Comparison of ENCODE assay signal across 23 cellular contexts in genomic region chr15:90624278-90624930, GRCh38.
DNase-seq lines count a peak whose midpoint lies in the region; ATAC-seq, FAIRE-seq and TF ChIP-seq lines count a peak whose summit lies in the region.
"Had no signal": no experiment of that assay in that cellular context is flagged by ENCODE, and none has a peak within 500 bp of the region (broad histone marks: within the 10 kb centered on the region; RNA-seq: fewer than 3 reads in every experiment).

No MANE protein-coding gene starts in this region.

- H2BK15ac ChIP-seq in mesendoderm (replicated peaks; ENCODE audit: low read depth): no peak overlapping the region

- in situ Hi-C loops in Panc1 (cut with HindIII; ENCODE audit: low pct_unique_long_range_greater_than_20kb, low sequenced_read_pairs): no loop called here

- POLR2A ChIA-PET in AG04450 (lab: Yijun Ruan, JAX) (no interaction called here), Panc1 (lab: Charles Lee) (no interaction called here)

- H3K79me2 ChIP-seq in mesendoderm (ENCODE audit: control insufficient read depth, insufficient read depth, low read length): no peaks in the 10 kb centered on the region

- no TSS peak for BruUV-seq in Panc1 (replicated peaks; lab: Mats Ljungman, UMichigan)

- FAIRE-seq in D721Med (lab: Jason Lieb, UNC): no peak
- FAIRE-seq: HepG2 had no signal

- H3K4me3 ChIP-seq in AG04450 (ENCODE audit: low read depth, low read length) (no peak overlapping the region), Panc1 (ENCODE audit: low read depth in 2 of 2, low read length in 2 of 2) (no peak overlapping the region), right cardiac atrium (ENCODE audit: low read length) (no peak overlapping the region), mesendoderm (ENCODE audit: low read length) (no peak overlapping the region)
- H3K4me3 ChIP-seq: smooth muscle cell, transverse colon had no signal

- no peaks in the 10 kb centered on the region for H3K4me1 ChIP-seq in Panc1 (ENCODE audit: control insufficient read depth, insufficient read depth, low read length)
- no peaks in the 10 kb centered on the region for H3K4me1 ChIP-seq in right cardiac atrium (ENCODE audit: control insufficient read depth, insufficient read depth, low read length)
- peaks cover 9% of the 10 kb centered on the region for H3K4me1 ChIP-seq in mesendoderm (ENCODE audit: control insufficient read depth, low read depth, low read length)

- H4K8ac ChIP-seq in mesendoderm (ENCODE audit: low read depth, low read length): no peak overlapping the region

- H4K5ac ChIP-seq in mesendoderm (ENCODE audit: low read length): no peak overlapping the region

- H3K23ac ChIP-seq in mesendoderm (ENCODE audit: low read length): no peak overlapping the region

- H3K36me3 Mint-ChIP-seq in glutamatergic neuron (ENCODE audit: unreplicated experiment): peaks cover 8% of the 10 kb centered on the region

- H3K36me3 ChIP-seq in Panc1 (ENCODE audit: control insufficient read depth, insufficient read depth, low read length) (no peaks in the 10 kb centered on the region; the same call in 1 of the 2 replicates), mesendoderm (ENCODE audit: control insufficient read depth, insufficient read depth, low read length) (no peaks in the 10 kb centered on the region)

- ATAC-seq in Panc1 (peak; percentile 56), right cardiac atrium (peak; percentile 39 to 40), sciatic nerve (peak; percentile 82), GM18519 (IDR thresholded peaks at IDR 0.05; ENCODE audit: low FRiP score, unreplicated experiment) (no peak)
- ATAC-seq: activated CD8-positive, alpha-beta T cell treated with anti-CD3 and anti-CD28 coated beads for 36 hours; HepG2 had no signal

- H3K56ac ChIP-seq in mesendoderm (ENCODE audit: low read length): no peak overlapping the region

- H3K4me1 Mint-ChIP-seq in glutamatergic neuron (ENCODE audit: low read depth, unreplicated experiment): peaks cover 14% of the 10 kb centered on the region

- intact Hi-C loops in Panc1 (cut with micrococcal nuclease; ENCODE audit: unreplicated experiment): no loop called here
- intact Hi-C loops in right cardiac atrium (cut with DNase I): no loop called here
- intact Hi-C loops in sciatic nerve (cut with DNase I): no loop called here

- H3K9me3 Mint-ChIP-seq in glutamatergic neuron (ENCODE audit: unreplicated experiment): peaks cover 4% of the 10 kb centered on the region
- H3K9me3 Mint-ChIP-seq: activated CD8-positive, alpha-beta T cell treated with anti-CD3 and anti-CD28 coated beads for 36 hours; activated naive CD8-positive, alpha-beta T cell treated with anti-CD3 and anti-CD28 coated beads for 36 hours; central memory CD8-positive, alpha-beta T cell; HFFc6 had no signal

- H3K4me2 ChIP-seq in mesendoderm (ENCODE audit: low read length): no peak overlapping the region
- H3K4me2 ChIP-seq: smooth muscle cell had no signal

- H3K27ac ChIP-seq in AG04450 (ENCODE audit: low read depth, low read length): peak overlapping the region; percentile 2
- H3K27ac ChIP-seq in Panc1 (ENCODE audit: low read length): no peak overlapping the region
- no peak overlapping the region for H3K27ac ChIP-seq in right cardiac atrium (ENCODE audit: low read length)
- no peak overlapping the region for H3K27ac ChIP-seq in mesendoderm (ENCODE audit: low read depth, low read length)

- no peak overlapping the region for H3K27ac Mint-ChIP-seq in glutamatergic neuron (ENCODE audit: unreplicated experiment)
- H3K27ac Mint-ChIP-seq: activated CD8-positive, alpha-beta T cell treated with anti-CD3 and anti-CD28 coated beads for 36 hours; activated naive CD8-positive, alpha-beta T cell treated with anti-CD3 and anti-CD28 coated beads for 36 hours; HFFc6 had no signal

- CTCF ChIA-PET in AG04450 (lab: Charles Lee) (interaction anchor here (0.5 kb wide), 1 partner anchor 56 kb away, joined by 4 read pairs; no protein-coding TSS in a partner anchor), Panc1 (lab: Charles Lee) (no interaction called here)

- H3K79me1 ChIP-seq in mesendoderm (ENCODE audit: low read length): no peaks in the 10 kb centered on the region

- no peak overlapping the region for H2BK5ac ChIP-seq in mesendoderm (ENCODE audit: low read length)

- no peak overlapping the region for H2BK120ac ChIP-seq in mesendoderm (ENCODE audit: low read depth, low read length)

- DNase-seq in AG04450 (ENCODE audit: low read depth, low spot score): no peak
- DNase-seq in Panc1 (ENCODE audit: low read depth, low spot score): no peak
- DNase-seq in right cardiac atrium: no peak
- no peak for DNase-seq in sciatic nerve (ENCODE audit: low spot score)
- no peak for DNase-seq in glutamatergic neuron
- no peak for DNase-seq in D721Med (ENCODE audit: insufficient read length, low spot score)
- no peak for DNase-seq in mesendoderm
- DNase-seq: activated CD4-positive, alpha-beta T cell treated with anti-CD3 and anti-CD28 coated beads for 1 hour; activated CD8-positive, alpha-beta T cell treated with anti-CD3 and anti-CD28 coated beads for 36 hours; activated naive CD8-positive, alpha-beta T cell treated with anti-CD3 and anti-CD28 coated beads for 36 hours; HFFc6; Kasumi-1; NCI-H1436 treated with DMSO at 0.1 percent for 48 hours; NCI-H2107; NCI-H510A; stimulated activated CD4-positive, alpha-beta T cell treated with anti-CD3 and anti-CD28 coated beads, Interleukin-1b, Interleukin-23, amount 100 ng/mL, for 48 hours; stimulated activated CD8-positive, alpha-beta memory T cell treated with anti-CD3 and anti-CD28 coated beads, Interleukin-4, amount 100 ng/mL, for 48 hours; T-helper 2 cell; transverse colon had no signal

- WGBS in right cardiac atrium: 84% methylated on average over 12 of the region's 12 CpGs
- WGBS in mesendoderm (ENCODE audit: extremely low coverage, insufficient coverage, low lambda C conversion rate): no CpG with 5 or more reads among the region's 12 CpGs

- H3K27me3 Mint-ChIP-seq in glutamatergic neuron (ENCODE audit: unreplicated experiment): peaks cover 4% of the 10 kb centered on the region
- H3K27me3 Mint-ChIP-seq: activated CD8-positive, alpha-beta T cell treated with anti-CD3 and anti-CD28 coated beads for 36 hours; activated naive CD8-positive, alpha-beta T cell treated with anti-CD3 and anti-CD28 coated beads for 36 hours; central memory CD8-positive, alpha-beta T cell had no signal

- TF ChIP-seq CTCF in AG04450 (IDR thresholded peaks at IDR 0.05; ENCODE audit: low read depth, low read length): no peak
- no peak for TF ChIP-seq CTCF in Panc1 (IDR thresholded peaks at IDR 0.05)
- TF ChIP-seq CTCF in glutamatergic neuron (IDR thresholded peaks at IDR 0.05; ENCODE audit: partially characterized antibody, unreplicated experiment): no peak
- no peak for TF ChIP-seq CTCF in D721Med (IDR thresholded peaks at IDR 0.05; ENCODE audit: insufficient read depth, missing control alignments)

- H3K9me3 ChIP-seq in AG04450 (ENCODE audit: control insufficient read depth, insufficient read depth, low read length) (no peaks in the 10 kb centered on the region; the same call in 1 of the 2 replicates), Panc1 (ENCODE audit: control insufficient read depth, insufficient read depth, low read depth, low read length) (no peaks in the 10 kb centered on the region), right cardiac atrium (ENCODE audit: control insufficient read depth, low read length) (no peaks in the 10 kb centered on the region)
- H3K9me3 ChIP-seq: transverse colon had no signal

- H3K18ac ChIP-seq in mesendoderm (ENCODE audit: low read length): no peak overlapping the region

- no peak overlapping the region for H3K4ac ChIP-seq in mesendoderm (ENCODE audit: low read depth, low read length)

- H3K27me3 ChIP-seq in AG04450 (ENCODE audit: control insufficient read depth, insufficient read depth, low read length) (no peaks in the 10 kb centered on the region), Panc1 (ENCODE audit: control insufficient read depth, insufficient read depth, low read length) (no peaks in the 10 kb centered on the region), right cardiac atrium (ENCODE audit: control insufficient read depth, insufficient read depth) (no peaks in the 10 kb centered on the region), mesendoderm (ENCODE audit: insufficient read depth, low read length, poor library complexity) (no peaks in the 10 kb centered on the region)
- H3K27me3 ChIP-seq: transverse colon had no signal

- H3K4me3 Mint-ChIP-seq in glutamatergic neuron (ENCODE audit: unreplicated experiment): no peak overlapping the region
- H3K4me3 Mint-ChIP-seq: activated CD8-positive, alpha-beta T cell treated with anti-CD3 and anti-CD28 coated beads for 36 hours; activated naive CD8-positive, alpha-beta T cell treated with anti-CD3 and anti-CD28 coated beads for 36 hours; central memory CD8-positive, alpha-beta T cell; HFFc6 had no signal

- H3K9ac ChIP-seq in mesendoderm (ENCODE audit: low read length): no peak overlapping the region

- no peak overlapping the region for H2AK5ac ChIP-seq in mesendoderm (ENCODE audit: low read length)
